In genomic region chr1:210696709-210697108, GRCh38 we compare ENCODE assay signal across 9 cellular contexts.
DNase-seq lines count a peak whose midpoint lies in the region; ATAC-seq and TF ChIP-seq lines count a peak whose summit lies in the region.
"Had no signal": no experiment of that assay in that cellular context is flagged by ENCODE, and none has a peak within 500 bp of the region (broad histone marks: within the 10 kb centered on the region; RNA-seq: fewer than 3 reads in every experiment).

No MANE protein-coding gene starts in this region.

- no peak overlapping the region for H3K4me2 ChIP-seq in OCI-LY7 (ENCODE audit: low read length)

- no peak overlapping the region for H3K27ac ChIP-seq in OCI-LY7 (ENCODE audit: low read depth, low read length, poor library complexity, severe bottlenecking)
- H3K27ac ChIP-seq: coronary artery had no signal

- BruUV-seq in OCI-LY7 (replicated peaks; lab: Mats Ljungman, UMichigan): no TSS peak

- TF ChIP-seq CTCF in GM13976 (IDR thresholded peaks at IDR 0.05; ENCODE audit: borderline replicate concordance, control extremely low read depth, extremely low read depth, insufficient read depth, missing control alignments) (no peak), OCI-LY7 (conservative IDR thresholded peaks at IDR 0.05; ENCODE audit: low read length) (no peak)

- H3K4me3 ChIP-seq in OCI-LY7 (ENCODE audit: low read depth, low read length, poor library complexity, severe bottlenecking): no peak overlapping the region
- H3K4me3 ChIP-seq: coronary artery had no signal

- ATAC-seq in GM19452 (IDR thresholded peaks at IDR 0.05; ENCODE audit: unreplicated experiment) (peak; percentile 96), HG03039 (IDR thresholded peaks at IDR 0.05; ENCODE audit: unreplicated experiment) (peak; percentile 95)

- no peaks in the 10 kb centered on the region for H3K9me2 ChIP-seq in OCI-LY7 (ENCODE audit: insufficient read depth, low read length)

- H3K9me3 ChIP-seq in OCI-LY7 (ENCODE audit: low read length): no peaks in the 10 kb centered on the region

- no peak overlapping the region for H2AFZ ChIP-seq in OCI-LY7 (ENCODE audit: low read length)

- intact Hi-C loops in OCI-LY7 (cut with micrococcal nuclease; ENCODE audit: unreplicated experiment): no loop called here

- H3K36me3 ChIP-seq in OCI-LY7 (ENCODE audit: insufficient read depth, low read length): no peaks in the 10 kb centered on the region

- in situ Hi-C loops in GM13976 (cut with MboI; ENCODE audit: low sequenced_read_pairs, unreplicated experiment): no loop called here

- H3K4me1 ChIP-seq in OCI-LY7 (ENCODE audit: insufficient read depth, low read length, poor library complexity, severe bottlenecking): no peaks in the 10 kb centered on the region

- H4K20me1 ChIP-seq in OCI-LY7 (ENCODE audit: insufficient read depth, low read length): no peaks in the 10 kb centered on the region

- POLR2A ChIA-PET in OCI-LY7 (lab: Charles Lee): no interaction called here

- no peaks in the 10 kb centered on the region for H3K79me2 ChIP-seq in OCI-LY7 (ENCODE audit: insufficient read depth, low read depth, low read length)

- CTCF ChIA-PET in OCI-LY7 (lab: Charles Lee; ENCODE audit: unreplicated experiment): no interaction called here

- DNase-seq in GM13976 (ENCODE audit: low spot score) (peak; percentile 67), SW480 (ENCODE audit: low spot score) (peak; percentile 30), OCI-LY7 (ENCODE audit: low spot score) (no peak), SHP77 treated with DMSO at 0.1 percent for 48 hours (lab: John Stamatoyannopoulos, UW) (no peak), NCI-H187 treated with DMSO at 0.1 percent for 48 hours (lab: John Stamatoyannopoulos, UW) (no peak)
- no peak for DNase-seq in effector CD8-positive, alpha-beta T cell (lab: John Stamatoyannopoulos, UW)

Comparison
In these comparisons a context has a peak if more than half of its experiments do, and no peak if none do; other contexts are left out.
1. DNase-seq: peak in GM13976 (single experiment) and SW480 (single experiment); none in effector CD8-positive, alpha-beta T cell (single experiment), OCI-LY7 (single experiment), SHP77 treated with DMSO at 0.1 percent for 48 hours (single experiment) and NCI-H187 treated with DMSO at 0.1 percent for 48 hours (single experiment).